8 cellular contexts compared by ENCODE assay signal in the genomic region with DNA sequence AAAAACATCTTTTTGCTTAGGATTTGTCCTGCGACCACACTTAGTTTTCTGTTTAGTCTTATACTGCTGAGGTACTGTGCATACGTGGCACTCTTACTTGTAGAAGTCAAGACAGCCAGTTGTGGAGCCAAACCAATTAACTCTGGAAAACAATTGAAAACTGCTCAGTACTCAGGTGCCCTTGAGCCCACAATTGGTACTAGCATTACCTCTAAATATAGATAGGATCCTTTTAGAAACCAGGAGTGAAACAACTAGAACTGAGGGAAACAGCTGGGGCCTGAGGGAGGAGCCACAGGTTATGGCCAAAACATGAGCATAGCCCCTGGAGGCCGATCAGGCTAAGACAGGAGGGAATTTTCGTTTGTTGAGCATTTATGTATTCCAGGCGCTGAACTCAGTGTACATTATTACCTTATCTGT. TPM values are rescaled to one million over a fixed set of nuclear protein-coding genes. Genes with fewer than 3 reads are reported as not detected.
DNase-seq lines count a peak whose midpoint lies in the region; ATAC-seq and TF ChIP-seq lines count a peak whose summit lies in the region.

No MANE protein-coding gene starts in this region.

- H3K27me3 ChIP-seq in AG04450 (ENCODE audit: control insufficient read depth, insufficient read depth, low read length) (no peaks in the 10 kb centered on the region), lower lobe of right lung (ENCODE audit: low read depth) (no peaks in the 10 kb centered on the region)

- no peaks in the 10 kb centered on the region for H3K9me3 Mint-ChIP-seq in activated naive CD8-positive, alpha-beta T cell treated with anti-CD3 and anti-CD28 coated beads, Interleukin-2, amount 10 ng/mL, durations not matched to agents 7 days and 5 days

- H3K27ac ChIP-seq in AG04450 (ENCODE audit: low read depth, low read length) (peak overlapping the region; percentile 57), lower lobe of right lung (no peak overlapping the region)

- H3K4me1 ChIP-seq in lower lobe of right lung, result peaks cover 25% of the 10 kb centered on the region

- POLR2A ChIA-PET in AG04450 (lab: Yijun Ruan, JAX), result no interaction called here
- POLR2A ChIA-PET in activated naive CD8-positive, alpha-beta T cell treated with anti-CD3 and anti-CD28 coated beads, Interleukin-2, amount 10 ng/mL, durations not matched to agents 7 days and 5 days (lab: Charles Lee), result interaction anchor here (0.6 to 1.0 kb wide), 2 partner anchors 10 to 555 kb away, joined by 3 to 4 read pairs; no protein-coding TSS in a partner anchor

- no peaks in the 10 kb centered on the region for H3K27me3 Mint-ChIP-seq in activated naive CD8-positive, alpha-beta T cell treated with anti-CD3 and anti-CD28 coated beads, Interleukin-2, amount 10 ng/mL, durations not matched to agents 7 days and 5 days

- CTCF ChIA-PET in AG04450 (lab: Charles Lee), result interaction anchor here (1.2 to 6.8 kb wide), 6 partner anchors 11 to 145 kb away, joined by 3 to 62 read pairs (median 8); no protein-coding TSS in a partner anchor

- H3K4me3 Mint-ChIP-seq in activated naive CD8-positive, alpha-beta T cell treated with anti-CD3 and anti-CD28 coated beads, Interleukin-2, amount 10 ng/mL, durations not matched to agents 7 days and 5 days, result peak overlapping the region; percentile 52

- H3K27ac Mint-ChIP-seq in activated naive CD8-positive, alpha-beta T cell treated with anti-CD3 and anti-CD28 coated beads, Interleukin-2, amount 10 ng/mL, durations not matched to agents 7 days and 5 days, result peak overlapping the region; percentile 12

- peak; percentile 48 for ATAC-seq in HG02571 (IDR thresholded peaks at IDR 0.05; ENCODE audit: unreplicated experiment)
- no peak for ATAC-seq in activated naive CD8-positive, alpha-beta T cell treated with anti-CD3 and anti-CD28 coated beads, Interleukin-2, amount 10 ng/mL, durations not matched to agents 7 days and 5 days (ENCODE audit: low read depth)
- no peak for ATAC-seq in lower lobe of right lung

- H3K36me3 Mint-ChIP-seq in activated naive CD8-positive, alpha-beta T cell treated with anti-CD3 and anti-CD28 coated beads, Interleukin-2, amount 10 ng/mL, durations not matched to agents 7 days and 5 days, result peaks cover 9% of the 10 kb centered on the region

- H3K4me3 ChIP-seq in AG04450 (ENCODE audit: low read depth, low read length), result peak overlapping the region; percentile 68
- H3K4me3 ChIP-seq in GM12865 (ENCODE audit: low read depth, low read length), result peak overlapping the region; percentile 75
- H3K4me3 ChIP-seq in lower lobe of right lung, result no peak overlapping the region

- intact Hi-C loops in lower lobe of right lung (cut with DNase I) (no loop called here), head of caudate nucleus (cut with DNase I) (no loop called here)

- peak; percentile 61 for TF ChIP-seq CTCF in AG04450 (IDR thresholded peaks at IDR 0.05; ENCODE audit: low read depth, low read length)
- TF ChIP-seq CTCF in GM12865 (IDR thresholded peaks at IDR 0.05; ENCODE audit: insufficient read depth, low read depth, low read length, missing control alignments), result peak; percentile 62
- peak; percentile 34 for TF ChIP-seq CTCF in lower lobe of right lung (IDR thresholded peaks at IDR 0.05)

- no peaks in the 10 kb centered on the region for H3K36me3 ChIP-seq in lower lobe of right lung

- peaks cover 28% of the 10 kb centered on the region for H3K4me1 Mint-ChIP-seq in activated naive CD8-positive, alpha-beta T cell treated with anti-CD3 and anti-CD28 coated beads, Interleukin-2, amount 10 ng/mL, durations not matched to agents 7 days and 5 days

- H3K9me3 ChIP-seq in AG04450 (ENCODE audit: control insufficient read depth, insufficient read depth, low read length) (no peaks in the 10 kb centered on the region; the same call in 1 of the 2 replicates), lower lobe of right lung (no peaks in the 10 kb centered on the region)

- DNase-seq in AG04450 (ENCODE audit: low read depth, low spot score) (no peak), GM12865 (ENCODE audit: low read depth) (peak; percentile 89), NCI-H2171 (lab: John Stamatoyannopoulos, UW) (peak; percentile 24), lower lobe of right lung (no peak), globus pallidus (ENCODE audit: low spot score) (no peak), head of caudate nucleus (no peak)
- no peak for DNase-seq in activated naive CD8-positive, alpha-beta T cell treated with anti-CD3 and anti-CD28 coated beads, Interleukin-2, amount 10 ng/mL, durations not matched to agents 7 days and 5 days

RNA-seq across cellular contexts. Expression of gene SPATS2, which starts 2.5 kb away (rescaled TPM):
- 78.2 and 100 TPM in 2 replicates for polyA plus RNA-seq in AG04450 (2011; rRNA removed)
- polyA minus RNA-seq in AG04450 (2011; rRNA and poly(A)+ RNA removed), result 63.4 and 80.5 TPM in 2 replicates
- 10 to 100 TPM; 12.1 to 13.3 TPM for total RNA-seq in activated naive CD8-positive, alpha-beta T cell treated with anti-CD3 and anti-CD28 coated beads, Interleukin-2, amount 10 ng/mL, durations not matched to agents 7 days and 5 days
- 17.3 TPM for total RNA-seq in lower lobe of right lung

RNA-seq across cellular contexts. Expression of gene DNAJC22, which starts 23.0 kb away (rescaled TPM):
- 11.3 and 12.2 TPM in 2 replicates for polyA plus RNA-seq in AG04450 (2011; rRNA removed)
- polyA minus RNA-seq in AG04450 (2011; rRNA and poly(A)+ RNA removed), result 6.9 and 7.1 TPM in 2 replicates
- under 1 TPM; 0.11 to 0.31 TPM for total RNA-seq in activated naive CD8-positive, alpha-beta T cell treated with anti-CD3 and anti-CD28 coated beads, Interleukin-2, amount 10 ng/mL, durations not matched to agents 7 days and 5 days
- 0.18 TPM for total RNA-seq in lower lobe of right lung

RNA-seq across cellular contexts. Expression of gene C1QL4, which starts 32.7 kb away (rescaled TPM):
- polyA plus RNA-seq in AG04450 (2011; rRNA removed), result 0.06 TPM in 1 of 2 replicates, not detected in the other
- polyA minus RNA-seq in AG04450 (2011; rRNA and poly(A)+ RNA removed), result not detected in 2 replicates
- not detected for total RNA-seq in activated naive CD8-positive, alpha-beta T cell treated with anti-CD3 and anti-CD28 coated beads, Interleukin-2, amount 10 ng/mL, durations not matched to agents 7 days and 5 days
- total RNA-seq in lower lobe of right lung, result not detected

RNA-seq across cellular contexts. Expression of gene TROAP, which starts 46.7 kb away (rescaled TPM):
- 7.6 and 10.3 TPM in 2 replicates for polyA plus RNA-seq in AG04450 (2011; rRNA removed)
- 13.7 and 15.9 TPM in 2 replicates for polyA minus RNA-seq in AG04450 (2011; rRNA and poly(A)+ RNA removed)
- total RNA-seq in activated naive CD8-positive, alpha-beta T cell treated with anti-CD3 and anti-CD28 coated beads, Interleukin-2, amount 10 ng/mL, durations not matched to agents 7 days and 5 days, result 10 to 100 TPM; 73.8 to 80.4 TPM
- 1.4 TPM for total RNA-seq in lower lobe of right lung

Comparison
In these comparisons a context has a peak if more than half of its experiments do, and no peak if none do; other contexts are left out.
1. DNase-seq: peak in GM12865 (single experiment) and NCI-H2171 (single experiment); none in AG04450 (single experiment), activated naive CD8-positive, alpha-beta T cell treated with anti-CD3 and anti-CD28 coated beads, Interleukin-2, amount 10 ng/mL, durations not matched to agents 7 days and 5 days (single experiment), lower lobe of right lung (single experiment), globus pallidus (single experiment) and head of caudate nucleus (0 of 42).
2. Peak in every context shown above with its lines, with median percentiles within 50 percentile points of each other: CTCF ChIP-seq.